29 cellular contexts compared by ENCODE assay signal in genomic region chr3:37418357-37418756, GRCh38. TPM values are rescaled to one million over a fixed set of nuclear protein-coding genes. Genes with fewer than 3 reads are reported as not detected.
"Had no signal": no experiment of that assay in that cellular context is flagged by ENCODE, and none has a peak within 500 bp of the region (broad histone marks: within the 10 kb centered on the region; RNA-seq: fewer than 3 reads in every experiment).

No MANE protein-coding gene starts in this region.

- H3K4me1 ChIP-seq: colonic mucosa, esophagus muscularis mucosa, esophagus squamous epithelium, foreskin keratinocyte, gastrocnemius medialis, gastroesophageal sphincter, heart left ventricle, heart right ventricle had no signal

- DNase-seq: colonic mucosa; cortex of kidney; dermis blood vessel endothelial cell; dorsolateral prefrontal cortex; effector CD4-positive, alpha-beta T cell; effector CD8-positive, alpha-beta T cell; effector memory CD4-positive, alpha-beta T cell; effector memory CD8-positive, alpha-beta T cell; endodermal cell; erythroblast; esophagus squamous epithelium; foreskin fibroblast; foreskin keratinocyte; foreskin melanocyte; gastrocnemius medialis; glutamatergic neuron; head of caudate nucleus; heart left ventricle; heart right ventricle had no signal

- H3K9me3 ChIP-seq: colonic mucosa had no signal

- H3K27ac Mint-ChIP-seq: dendritic cell treated with granulocyte-macrophage colony-stimulating factor and Interleukin-4, amounts not matched to agents 40 ng/mL and 50 ng/mL, for 4 days; effector memory CD8-positive, alpha-beta T cell; endodermal cell had no signal

- H3K27me3 Mint-ChIP-seq: dendritic cell treated with granulocyte-macrophage colony-stimulating factor and Interleukin-4, amounts not matched to agents 40 ng/mL and 50 ng/mL, for 4 days; effector memory CD8-positive, alpha-beta T cell had no signal

- H3K4me1 Mint-ChIP-seq: endodermal cell had no signal

- H3K27me3 ChIP-seq: colonic mucosa, dorsolateral prefrontal cortex, esophagus muscularis mucosa, esophagus squamous epithelium, foreskin keratinocyte, gastrocnemius medialis, gastroesophageal sphincter, heart left ventricle, heart right ventricle had no signal

- ATAC-seq: effector memory CD8-positive, alpha-beta T cell; esophagus mucosa; foreskin keratinocyte; gastrocnemius medialis; gastroesophageal sphincter; heart left ventricle; heart right ventricle had no signal

- H3K4me3 Mint-ChIP-seq: dendritic cell treated with granulocyte-macrophage colony-stimulating factor and Interleukin-4, amounts not matched to agents 40 ng/mL and 50 ng/mL, for 4 days; effector memory CD8-positive, alpha-beta T cell; endodermal cell had no signal

- H3K27ac ChIP-seq: colonic mucosa, coronary artery, dorsolateral prefrontal cortex, epithelial cell of prostate, esophagus muscularis mucosa, esophagus squamous epithelium, foreskin keratinocyte, gastrocnemius medialis, gastroesophageal sphincter, heart left ventricle, heart right ventricle had no signal

- H3K4me3 ChIP-seq: colonic mucosa, coronary artery, dorsolateral prefrontal cortex, esophagus muscularis mucosa, esophagus squamous epithelium, gastrocnemius medialis, gastroesophageal sphincter, heart left ventricle, heart right ventricle had no signal

- FAIRE-seq: colon, endometrium, endothelial cell of umbilical vein, frontal cortex had no signal

RNA-seq across cellular contexts. Expression of gene ITGA9, which starts 33.6 kb away (rescaled TPM):
- polyA plus RNA-seq: foreskin keratinocyte had no signal
